In genomic region chr14:31361761-31362160, GRCh38 we compare ENCODE assay signal across 1 cellular context.
TF ChIP-seq lines count a peak whose summit lies in the region.

No MANE protein-coding gene starts in this region.

TF ChIP-seq in HEK293, 187 proteins besides CTCF, POLR2A, EP300 and RAD21 (continued from another document):
- TF ChIP-seq ZBTB11 (tag by site-specific recombination; conservative IDR thresholded peaks at IDR 0.05; ENCODE audit: low read depth), result 0 out of 2 replicates have a peak, but pooled peaks have one; percentile 32
- peak; percentile 49 for TF ChIP-seq ZNF623 (tag by site-specific recombination; IDR thresholded peaks at IDR 0.05)
- peak; percentile 72 for TF ChIP-seq ZNF518A (tag by site-specific recombination; conservative IDR thresholded peaks at IDR 0.05; ENCODE audit: low read depth)
- TF ChIP-seq ZNF426 (tag by site-specific recombination; IDR thresholded peaks at IDR 0.05), result peak; percentile 61
